Comparison of ENCODE assay signal across 1 cellular context in the genomic region with DNA sequence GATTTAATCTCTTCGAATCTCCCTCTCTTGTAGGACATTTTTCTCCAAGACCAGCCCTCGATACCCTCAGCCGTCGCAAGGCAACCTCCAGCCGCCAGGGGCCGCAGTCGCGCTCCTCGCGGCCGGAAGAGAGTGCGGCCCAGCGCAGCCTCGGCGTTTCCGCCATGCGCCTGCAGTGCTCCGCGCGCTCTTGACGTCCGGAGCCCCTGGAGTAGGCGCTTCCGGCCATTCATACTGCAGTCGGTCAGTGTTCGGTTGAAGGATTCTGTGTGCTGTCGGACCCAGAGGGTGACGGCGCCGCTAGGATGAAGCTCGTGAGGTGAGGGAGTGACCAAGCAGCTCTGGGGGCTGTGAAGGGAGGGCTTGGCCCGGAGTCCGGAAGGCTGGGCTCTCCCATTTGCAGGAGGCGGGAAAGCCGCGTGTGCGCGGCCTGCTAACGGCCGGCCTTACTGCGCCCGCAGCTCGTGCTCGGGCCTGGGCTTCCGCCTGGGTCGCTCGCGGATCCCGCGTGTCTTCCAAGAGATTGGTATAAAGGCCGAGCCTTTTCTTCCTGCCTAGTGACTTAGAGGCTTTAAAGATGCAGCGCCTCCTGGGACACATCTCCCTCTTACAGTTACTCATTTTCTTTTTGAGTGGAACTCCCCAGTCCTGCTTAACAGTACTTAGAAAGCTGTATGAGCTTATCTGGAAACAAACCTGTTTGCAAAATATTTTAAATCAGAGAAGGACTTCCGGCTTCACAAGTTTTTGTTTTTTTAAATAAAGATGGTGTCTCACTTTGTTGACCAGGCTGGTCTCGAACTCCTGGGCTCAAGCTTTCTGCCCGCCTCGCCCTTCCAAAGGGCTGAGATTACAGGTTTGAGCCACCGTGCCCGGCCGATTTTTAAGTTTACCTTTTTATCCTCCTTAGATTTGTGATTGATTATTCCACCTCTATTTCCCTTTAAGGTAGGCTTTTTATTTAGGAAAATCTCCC.
A peak's percentile ranks its signal among the peaks of the same experiment; 100 is the strongest.
TF ChIP-seq lines count a peak whose summit lies in the region.

A gene (plus strand): TSS at position 190 of the 976 bp plus-strand sequence. CDS start 116 bp downstream, at position 306.

TF ChIP-seq in HepG2, 621 proteins besides CTCF, POLR2A, EP300 and RAD21 (continued from another document and continues in another):
- TF ChIP-seq, protein P1, sequence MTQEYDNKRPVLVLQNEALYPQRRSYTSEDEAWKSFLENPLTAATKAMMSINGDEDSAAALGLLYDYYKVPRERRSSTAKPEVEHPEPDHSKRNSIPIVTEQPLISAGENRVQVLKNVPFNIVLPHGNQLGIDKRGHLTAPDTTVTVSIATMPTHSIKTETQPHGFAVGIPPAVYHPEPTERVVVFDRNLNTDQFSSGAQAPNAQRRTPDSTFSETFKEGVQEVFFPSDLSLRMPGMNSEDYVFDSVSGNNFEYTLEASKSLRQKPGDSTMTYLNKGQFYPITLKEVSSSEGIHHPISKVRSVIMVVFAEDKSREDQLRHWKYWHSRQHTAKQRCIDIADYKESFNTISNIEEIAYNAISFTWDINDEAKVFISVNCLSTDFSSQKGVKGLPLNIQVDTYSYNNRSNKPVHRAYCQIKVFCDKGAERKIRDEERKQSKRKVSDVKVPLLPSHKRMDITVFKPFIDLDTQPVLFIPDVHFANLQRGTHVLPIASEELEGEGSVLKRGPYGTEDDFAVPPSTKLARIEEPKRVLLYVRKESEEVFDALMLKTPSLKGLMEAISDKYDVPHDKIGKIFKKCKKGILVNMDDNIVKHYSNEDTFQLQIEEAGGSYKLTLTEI (CRISPR knock-in tag; conservative IDR thresholded peaks at IDR 0.05) = no peak
- 0 out of 2 replicates have a peak, but pooled peaks have one; percentile 90 for TF ChIP-seq ZNF33B (CRISPR knock-in tag; IDR thresholded peaks at IDR 0.05)
- no peak for TF ChIP-seq ZNF282 (IDR thresholded peaks at IDR 0.05; ENCODE audit: partially characterized antibody)
- TF ChIP-seq ZNF598 (CRISPR knock-in tag; IDR thresholded peaks at IDR 0.05; ENCODE audit: borderline replicate concordance) = peak; percentile 93; the same call in 1 of the 2 replicates
- TF ChIP-seq ZNF274 (CRISPR knock-in tag; IDR thresholded peaks at IDR 0.05) = peak; percentile 96
- no peak for TF ChIP-seq RORA (CRISPR knock-in tag; IDR thresholded peaks at IDR 0.05)
- TF ChIP-seq, protein P2, sequence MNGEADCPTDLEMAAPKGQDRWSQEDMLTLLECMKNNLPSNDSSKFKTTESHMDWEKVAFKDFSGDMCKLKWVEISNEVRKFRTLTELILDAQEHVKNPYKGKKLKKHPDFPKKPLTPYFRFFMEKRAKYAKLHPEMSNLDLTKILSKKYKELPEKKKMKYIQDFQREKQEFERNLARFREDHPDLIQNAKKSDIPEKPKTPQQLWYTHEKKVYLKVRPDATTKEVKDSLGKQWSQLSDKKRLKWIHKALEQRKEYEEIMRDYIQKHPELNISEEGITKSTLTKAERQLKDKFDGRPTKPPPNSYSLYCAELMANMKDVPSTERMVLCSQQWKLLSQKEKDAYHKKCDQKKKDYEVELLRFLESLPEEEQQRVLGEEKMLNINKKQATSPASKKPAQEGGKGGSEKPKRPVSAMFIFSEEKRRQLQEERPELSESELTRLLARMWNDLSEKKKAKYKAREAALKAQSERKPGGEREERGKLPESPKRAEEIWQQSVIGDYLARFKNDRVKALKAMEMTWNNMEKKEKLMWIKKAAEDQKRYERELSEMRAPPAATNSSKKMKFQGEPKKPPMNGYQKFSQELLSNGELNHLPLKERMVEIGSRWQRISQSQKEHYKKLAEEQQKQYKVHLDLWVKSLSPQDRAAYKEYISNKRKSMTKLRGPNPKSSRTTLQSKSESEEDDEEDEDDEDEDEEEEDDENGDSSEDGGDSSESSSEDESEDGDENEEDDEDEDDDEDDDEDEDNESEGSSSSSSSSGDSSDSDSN (CRISPR knock-in tag; IDR thresholded peaks at IDR 0.05) = peak; percentile 92
- TF ChIP-seq GATAD1 (CRISPR knock-in tag; IDR thresholded peaks at IDR 0.05) = peak; percentile 98
- TF ChIP-seq AGO2 (optimal IDR thresholded peaks at IDR 0.05; ENCODE audit: low read depth, low read length) = peak; percentile 91
- TF ChIP-seq, protein P3, sequence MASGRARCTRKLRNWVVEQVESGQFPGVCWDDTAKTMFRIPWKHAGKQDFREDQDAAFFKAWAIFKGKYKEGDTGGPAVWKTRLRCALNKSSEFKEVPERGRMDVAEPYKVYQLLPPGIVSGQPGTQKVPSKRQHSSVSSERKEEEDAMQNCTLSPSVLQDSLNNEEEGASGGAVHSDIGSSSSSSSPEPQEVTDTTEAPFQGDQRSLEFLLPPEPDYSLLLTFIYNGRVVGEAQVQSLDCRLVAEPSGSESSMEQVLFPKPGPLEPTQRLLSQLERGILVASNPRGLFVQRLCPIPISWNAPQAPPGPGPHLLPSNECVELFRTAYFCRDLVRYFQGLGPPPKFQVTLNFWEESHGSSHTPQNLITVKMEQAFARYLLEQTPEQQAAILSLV (CRISPR knock-in tag; IDR thresholded peaks at IDR 0.05; ENCODE audit: borderline replicate concordance) = peak; percentile 98
- peak; percentile 60; the same call in 1 of the 2 replicates for TF ChIP-seq ETV6 (CRISPR knock-in tag; conservative IDR thresholded peaks at IDR 0.05)
- TF ChIP-seq ZNF451 (CRISPR knock-in tag; IDR thresholded peaks at IDR 0.05) = peak; percentile 92; the same call in 1 of the 2 replicates
- TF ChIP-seq, protein P4, sequence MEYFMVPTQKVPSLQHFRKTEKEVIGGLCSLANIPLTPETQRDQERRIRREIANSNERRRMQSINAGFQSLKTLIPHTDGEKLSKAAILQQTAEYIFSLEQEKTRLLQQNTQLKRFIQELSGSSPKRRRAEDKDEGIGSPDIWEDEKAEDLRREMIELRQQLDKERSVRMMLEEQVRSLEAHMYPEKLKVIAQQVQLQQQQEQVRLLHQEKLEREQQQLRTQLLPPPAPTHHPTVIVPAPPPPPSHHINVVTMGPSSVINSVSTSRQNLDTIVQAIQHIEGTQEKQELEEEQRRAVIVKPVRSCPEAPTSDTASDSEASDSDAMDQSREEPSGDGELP (IDR thresholded peaks at IDR 0.05; ENCODE audit: borderline replicate concordance, low read depth) = no peak; the same call in 1 of the 2 replicates
- peak; percentile 86; the same call in 1 of the 2 replicates for TF ChIP-seq SIN3A (IDR thresholded peaks at IDR 0.05; ENCODE audit: borderline replicate concordance, low read depth, low read length)
- TF ChIP-seq ZNF772 (CRISPR knock-in tag; IDR thresholded peaks at IDR 0.05) = peak; percentile 99
- peak; percentile 81; the same call in 1 of the 2 replicates for TF ChIP-seq NFE2L1 (CRISPR knock-in tag; IDR thresholded peaks at IDR 0.05; ENCODE audit: borderline replicate concordance)
- TF ChIP-seq, protein P5, sequence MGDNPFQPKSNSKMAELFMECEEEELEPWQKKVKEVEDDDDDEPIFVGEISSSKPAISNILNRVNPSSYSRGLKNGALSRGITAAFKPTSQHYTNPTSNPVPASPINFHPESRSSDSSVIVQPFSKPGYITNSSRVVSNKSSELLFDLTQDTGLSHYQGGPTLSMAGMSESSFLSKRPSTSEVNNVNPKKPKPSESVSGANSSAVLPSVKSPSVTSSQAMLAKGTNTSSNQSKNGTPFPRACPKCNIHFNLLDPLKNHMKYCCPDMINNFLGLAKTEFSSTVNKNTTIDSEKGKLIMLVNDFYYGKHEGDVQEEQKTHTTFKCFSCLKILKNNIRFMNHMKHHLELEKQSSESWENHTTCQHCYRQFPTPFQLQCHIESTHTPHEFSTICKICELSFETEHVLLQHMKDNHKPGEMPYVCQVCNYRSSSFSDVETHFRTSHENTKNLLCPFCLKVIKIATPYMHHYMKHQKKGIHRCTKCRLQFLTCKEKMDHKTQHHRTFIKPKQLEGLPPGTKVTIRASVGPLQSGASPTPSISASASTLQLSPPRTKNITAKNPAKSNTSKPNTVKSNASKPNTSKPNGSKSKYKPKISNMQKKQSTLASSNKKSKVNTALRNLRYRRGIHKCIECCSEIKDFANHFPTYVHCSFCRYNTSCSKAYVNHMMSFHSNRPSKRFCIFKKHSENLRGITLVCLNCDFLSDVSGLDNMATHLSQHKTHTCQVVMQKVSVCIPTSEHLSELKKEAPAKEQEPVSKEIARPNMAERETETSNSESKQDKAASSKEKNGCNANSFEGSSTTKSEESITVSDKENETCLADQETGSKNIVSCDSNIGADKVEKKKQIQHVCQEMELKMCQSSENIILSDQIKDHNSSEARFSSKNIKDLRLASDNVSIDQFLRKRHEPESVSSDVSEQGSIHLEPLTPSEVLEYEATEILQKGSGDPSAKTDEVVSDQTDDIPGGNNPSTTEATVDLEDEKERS (CRISPR knock-in tag; IDR thresholded peaks at IDR 0.05) = peak; percentile 98
- TF ChIP-seq, protein P6, sequence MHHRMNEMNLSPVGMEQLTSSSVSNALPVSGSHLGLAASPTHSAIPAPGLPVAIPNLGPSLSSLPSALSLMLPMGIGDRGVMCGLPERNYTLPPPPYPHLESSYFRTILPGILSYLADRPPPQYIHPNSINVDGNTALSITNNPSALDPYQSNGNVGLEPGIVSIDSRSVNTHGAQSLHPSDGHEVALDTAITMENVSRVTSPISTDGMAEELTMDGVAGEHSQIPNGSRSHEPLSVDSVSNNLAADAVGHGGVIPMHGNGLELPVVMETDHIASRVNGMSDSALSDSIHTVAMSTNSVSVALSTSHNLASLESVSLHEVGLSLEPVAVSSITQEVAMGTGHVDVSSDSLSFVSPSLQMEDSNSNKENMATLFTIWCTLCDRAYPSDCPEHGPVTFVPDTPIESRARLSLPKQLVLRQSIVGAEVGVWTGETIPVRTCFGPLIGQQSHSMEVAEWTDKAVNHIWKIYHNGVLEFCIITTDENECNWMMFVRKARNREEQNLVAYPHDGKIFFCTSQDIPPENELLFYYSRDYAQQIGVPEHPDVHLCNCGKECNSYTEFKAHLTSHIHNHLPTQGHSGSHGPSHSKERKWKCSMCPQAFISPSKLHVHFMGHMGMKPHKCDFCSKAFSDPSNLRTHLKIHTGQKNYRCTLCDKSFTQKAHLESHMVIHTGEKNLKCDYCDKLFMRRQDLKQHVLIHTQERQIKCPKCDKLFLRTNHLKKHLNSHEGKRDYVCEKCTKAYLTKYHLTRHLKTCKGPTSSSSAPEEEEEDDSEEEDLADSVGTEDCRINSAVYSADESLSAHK (CRISPR knock-in tag; IDR thresholded peaks at IDR 0.05; ENCODE audit: borderline replicate concordance) = peak; percentile 71; the same call in 1 of the 2 replicates
- TF ChIP-seq ELF4 (CRISPR knock-in tag; IDR thresholded peaks at IDR 0.05; ENCODE audit: borderline replicate concordance) = peak; percentile 98
- TF ChIP-seq ZNF264 (CRISPR knock-in tag; IDR thresholded peaks at IDR 0.05) = peak; percentile 75
- TF ChIP-seq FIP1L1 (IDR thresholded peaks at IDR 0.05; ENCODE audit: borderline replicate concordance, insufficient read depth, low read depth, low read length) = no peak
- TF ChIP-seq ZNF782 (CRISPR knock-in tag; IDR thresholded peaks at IDR 0.05; ENCODE audit: borderline replicate concordance) = 0 out of 2 replicates have a peak, but pooled peaks have one; percentile 83
- peak; percentile 98 for TF ChIP-seq NRL (CRISPR knock-in tag; IDR thresholded peaks at IDR 0.05; ENCODE audit: borderline replicate concordance)
- peak; percentile 63; the same call in 1 of the 2 replicates for TF ChIP-seq ZNF562 (CRISPR knock-in tag; IDR thresholded peaks at IDR 0.05; ENCODE audit: borderline replicate concordance)
- TF ChIP-seq RFX1 (IDR thresholded peaks at IDR 0.05) = no peak
- TF ChIP-seq ZNF543 (CRISPR knock-in tag; IDR thresholded peaks at IDR 0.05) = peak; percentile 88
- TF ChIP-seq SNRNP70 (IDR thresholded peaks at IDR 0.05; ENCODE audit: low read depth, low read length) = no peak
- TF ChIP-seq, protein P7, sequence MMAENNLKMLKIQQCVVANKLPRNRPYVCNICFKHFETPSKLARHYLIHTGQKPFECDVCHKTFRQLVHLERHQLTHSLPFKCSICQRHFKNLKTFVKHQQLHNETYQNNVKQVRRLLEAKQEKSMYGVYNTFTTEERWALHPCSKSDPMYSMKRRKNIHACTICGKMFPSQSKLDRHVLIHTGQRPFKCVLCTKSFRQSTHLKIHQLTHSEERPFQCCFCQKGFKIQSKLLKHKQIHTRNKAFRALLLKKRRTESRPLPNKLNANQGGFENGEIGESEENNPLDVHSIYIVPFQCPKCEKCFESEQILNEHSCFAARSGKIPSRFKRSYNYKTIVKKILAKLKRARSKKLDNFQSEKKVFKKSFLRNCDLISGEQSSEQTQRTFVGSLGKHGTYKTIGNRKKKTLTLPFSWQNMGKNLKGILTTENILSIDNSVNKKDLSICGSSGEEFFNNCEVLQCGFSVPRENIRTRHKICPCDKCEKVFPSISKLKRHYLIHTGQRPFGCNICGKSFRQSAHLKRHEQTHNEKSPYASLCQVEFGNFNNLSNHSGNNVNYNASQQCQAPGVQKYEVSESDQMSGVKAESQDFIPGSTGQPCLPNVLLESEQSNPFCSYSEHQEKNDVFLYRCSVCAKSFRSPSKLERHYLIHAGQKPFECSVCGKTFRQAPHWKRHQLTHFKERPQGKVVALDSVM (CRISPR knock-in tag; IDR thresholded peaks at IDR 0.05) = peak; percentile 73
- TF ChIP-seq ZNF546 (CRISPR knock-in tag; conservative IDR thresholded peaks at IDR 0.05) = no peak; the same call in 1 of the 2 replicates
- TF ChIP-seq TARDBP (CRISPR knock-in tag; IDR thresholded peaks at IDR 0.05) = peak; percentile 99
- TF ChIP-seq, protein P8, sequence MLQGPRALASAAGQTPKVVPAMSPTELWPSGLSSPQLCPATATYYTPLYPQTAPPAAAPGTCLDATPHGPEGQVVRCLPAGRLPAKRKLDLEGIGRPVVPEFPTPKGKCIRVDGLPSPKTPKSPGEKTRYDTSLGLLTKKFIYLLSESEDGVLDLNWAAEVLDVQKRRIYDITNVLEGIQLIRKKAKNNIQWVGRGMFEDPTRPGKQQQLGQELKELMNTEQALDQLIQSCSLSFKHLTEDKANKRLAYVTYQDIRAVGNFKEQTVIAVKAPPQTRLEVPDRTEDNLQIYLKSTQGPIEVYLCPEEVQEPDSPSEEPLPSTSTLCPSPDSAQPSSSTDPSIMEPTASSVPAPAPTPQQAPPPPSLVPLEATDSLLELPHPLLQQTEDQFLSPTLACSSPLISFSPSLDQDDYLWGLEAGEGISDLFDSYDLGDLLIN (CRISPR knock-in tag; IDR thresholded peaks at IDR 0.05; ENCODE audit: borderline replicate concordance) = peak; percentile 99; the same call in 1 of the 2 replicates
- no peak for TF ChIP-seq TCF7L2 (IDR thresholded peaks at IDR 0.05; ENCODE audit: low read depth, low read length)
- TF ChIP-seq, protein P9, sequence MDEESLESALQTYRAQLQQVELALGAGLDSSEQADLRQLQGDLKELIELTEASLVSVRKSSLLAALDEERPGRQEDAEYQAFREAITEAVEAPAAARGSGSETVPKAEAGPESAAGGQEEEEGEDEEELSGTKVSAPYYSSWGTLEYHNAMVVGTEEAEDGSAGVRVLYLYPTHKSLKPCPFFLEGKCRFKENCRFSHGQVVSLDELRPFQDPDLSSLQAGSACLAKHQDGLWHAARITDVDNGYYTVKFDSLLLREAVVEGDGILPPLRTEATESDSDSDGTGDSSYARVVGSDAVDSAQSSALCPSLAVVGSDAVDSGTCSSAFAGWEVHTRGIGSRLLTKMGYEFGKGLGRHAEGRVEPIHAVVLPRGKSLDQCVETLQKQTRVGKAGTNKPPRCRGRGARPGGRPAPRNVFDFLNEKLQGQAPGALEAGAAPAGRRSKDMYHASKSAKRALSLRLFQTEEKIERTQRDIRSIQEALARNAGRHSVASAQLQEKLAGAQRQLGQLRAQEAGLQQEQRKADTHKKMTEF (CRISPR knock-in tag; IDR thresholded peaks at IDR 0.05) = peak; percentile 99
- peak; percentile 52; the same call in 1 of the 2 replicates for TF ChIP-seq ZNF292 (CRISPR knock-in tag; IDR thresholded peaks at IDR 0.05; ENCODE audit: borderline replicate concordance, low read depth)
- peak; percentile 95 for TF ChIP-seq SALL1 (CRISPR knock-in tag; IDR thresholded peaks at IDR 0.05)
- peak; percentile 99 for TF ChIP-seq KAT8 (CRISPR knock-in tag; IDR thresholded peaks at IDR 0.05)
- TF ChIP-seq ATRX (CRISPR knock-in tag; IDR thresholded peaks at IDR 0.05; ENCODE audit: borderline replicate concordance) = no peak
- TF ChIP-seq MYNN (CRISPR knock-in tag; IDR thresholded peaks at IDR 0.05; ENCODE audit: low read depth) = no peak
